In genomic region chr15:63218114-63218808, GRCh38 we compare ENCODE assay signal across 1 cellular context.
TF ChIP-seq lines count a peak whose summit lies in the region.

No MANE protein-coding gene starts in this region.

TF ChIP-seq in GM23338, 12 proteins besides CTCF, POLR2A, EP300 and RAD21 (continued from another document):
- TF ChIP-seq REST (IDR thresholded peaks at IDR 0.05; ENCODE audit: unreplicated experiment) (no peak), CREB1 (CRISPR knock-in tag; IDR thresholded peaks at IDR 0.05; ENCODE audit: low read depth) (no peak), JUNB (IDR thresholded peaks at IDR 0.05; ENCODE audit: unreplicated experiment) (no peak), ZNF331 (CRISPR knock-in tag; IDR thresholded peaks at IDR 0.05; ENCODE audit: low read depth) (no peak), EZH2phosphoT487 (IDR thresholded peaks at IDR 0.05; ENCODE audit: unreplicated experiment) (no peak)
